Comparison of ENCODE assay signal across 21 cellular contexts in genomic region chr21:39121600-39122355, GRCh38.
DNase-seq lines count a peak whose midpoint lies in the region; ATAC-seq and TF ChIP-seq lines count a peak whose summit lies in the region.
"Had no signal": no experiment of that assay in that cellular context is flagged by ENCODE, and none has a peak within 500 bp of the region (broad histone marks: within the 10 kb centered on the region; RNA-seq: fewer than 3 reads in every experiment).

No MANE protein-coding gene starts in this region.

- H3K4me3 ChIP-seq in DND-41 (ENCODE audit: low read depth in 1 of 2, low read length in 2 of 2) (0 out of 4 replicates have a peak overlapping the region, but pooled peaks of 1 of the 2 experiments have one; percentile 19), astrocyte of the cerebellum (ENCODE audit: low read depth, low read length) (no peak overlapping the region), adrenal gland (no peak overlapping the region), WERI-Rb-1 (ENCODE audit: low read depth, low read length) (no peak overlapping the region)
- H3K4me3 ChIP-seq: heart left ventricle, SJSA1, skin epidermis had no signal

- H3K27ac ChIP-seq in DND-41 (ENCODE audit: low read length) (peak overlapping the region; percentile 94), adrenal gland (no peak overlapping the region), WERI-Rb-1 (no peak overlapping the region)
- H3K27ac ChIP-seq: heart left ventricle, SJSA1, skin epidermis had no signal

- H3K36me3 ChIP-seq in DND-41 (ENCODE audit: insufficient read depth, low read length) = no peaks in the 10 kb centered on the region
- no peaks in the 10 kb centered on the region for H3K36me3 ChIP-seq in adrenal gland (replicated peaks in 1 of 2)
- no peaks in the 10 kb centered on the region for H3K36me3 ChIP-seq in WERI-Rb-1
- H3K36me3 ChIP-seq: heart left ventricle, SJSA1 had no signal

- TF ChIP-seq CTCF in DND-41 (IDR thresholded peaks at IDR 0.05; ENCODE audit: borderline replicate concordance, extremely low read depth, low read length, poor library complexity, severe bottlenecking) = no peak
- TF ChIP-seq CTCF in astrocyte of the cerebellum (IDR thresholded peaks at IDR 0.05; ENCODE audit: low read depth, low read length, missing control alignments) = no peak
- no peak for TF ChIP-seq CTCF in natural killer cell (IDR thresholded peaks at IDR 0.05)
- TF ChIP-seq CTCF in adrenal gland (IDR thresholded peaks at IDR 0.05) = no peak
- TF ChIP-seq CTCF in WERI-Rb-1 (IDR thresholded peaks at IDR 0.05; ENCODE audit: low read depth, low read length) = no peak

- peaks cover 11 to 28% of the 10 kb centered on the region in 2 donors for H3K4me1 Mint-ChIP-seq in natural killer cell

- H3K27ac Mint-ChIP-seq in natural killer cell = peak overlapping the region; percentile 25 to 35
- H3K27ac Mint-ChIP-seq: activated T-helper 2 cell treated with anti-CD3 and anti-CD28 coated beads, Interferon-gamma antibody, Interleukin-2, Interleukin-4, amounts not matched to agents 10 μg/mL and 5 μg/mL and 100 μg/mL, durations not matched to agents 14 hours and 24 hours and 36 hours; dendritic cell treated with granulocyte-macrophage colony-stimulating factor and Interleukin-4, amounts not matched to agents 40 ng/mL and 50 ng/mL, for 4 days had no signal

- H3K79me2 ChIP-seq in DND-41 (ENCODE audit: insufficient read depth, low read length) = no peaks in the 10 kb centered on the region

- ATAC-seq in DND-41 (ENCODE audit: insufficient read depth, low read depth) = peak; percentile 78
- peak; percentile 40 to 81 (median 55) for ATAC-seq in natural killer cell
- no peak for ATAC-seq in GM19455 (IDR thresholded peaks at IDR 0.05; ENCODE audit: unreplicated experiment)
- ATAC-seq: HCT116, heart left ventricle, left lobe of liver had no signal

- TF ChIP-seq POLR2A in adrenal gland (IDR thresholded peaks at IDR 0.05) = no peak

- intact Hi-C loops in natural killer cell (cut with micrococcal nuclease) = no loop called here
- intact Hi-C loops in adrenal gland (cut with DNase I) = loop anchor here in 1 of 2 donors (10.0 kb wide), 2 partner anchors 317 to 387 kb away; partner anchors contain the start of gene ETS2

- peaks cover 12% of the 10 kb centered on the region for H3K9me3 ChIP-seq in DND-41 (ENCODE audit: insufficient read depth, low read length, severe bottlenecking)
- H3K9me3 ChIP-seq in adrenal gland (replicated peaks in 1 of 3) = no peaks in the 10 kb centered on the region
- peaks cover 3% of the 10 kb centered on the region for H3K9me3 ChIP-seq in WERI-Rb-1 (ENCODE audit: severe bottlenecking)
- H3K9me3 ChIP-seq: SJSA1 had no signal

- H3K27me3 ChIP-seq in DND-41 (ENCODE audit: insufficient read depth, low read length, poor library complexity) = no peaks in the 10 kb centered on the region
- no peaks in the 10 kb centered on the region for H3K27me3 ChIP-seq in adrenal gland
- H3K27me3 ChIP-seq in WERI-Rb-1 (ENCODE audit: insufficient read depth, low read depth, severe bottlenecking) = no peaks in the 10 kb centered on the region
- H3K27me3 ChIP-seq: heart left ventricle, SJSA1 had no signal

- peaks cover 18 to 41% of the 10 kb centered on the region in 2 donors for H3K27me3 Mint-ChIP-seq in natural killer cell (ENCODE audit: low read depth in 2 of 2)

- peak overlapping the region; percentile 50 for H3K4me2 ChIP-seq in DND-41 (ENCODE audit: insufficient read depth, low read length)

- H3K9ac ChIP-seq in DND-41 (ENCODE audit: low read depth, low read length) = peak overlapping the region; percentile 45

- in situ Hi-C loops in astrocyte of the cerebellum (cut with HindIII; ENCODE audit: low sequenced_read_pairs) = loop anchor here (5.0 kb wide), 1 partner anchor 94 kb away; no protein-coding TSS in a partner anchor

- H3K4me1 ChIP-seq in DND-41 (ENCODE audit: insufficient read depth, low read length) = peaks cover 62% of the 10 kb centered on the region
- H3K4me1 ChIP-seq in adrenal gland (replicated peaks in 1 of 2) = no peaks in the 10 kb centered on the region

- peaks cover 0 to 2% of the 10 kb centered on the region in 2 donors for H3K9me3 Mint-ChIP-seq in natural killer cell
- H3K9me3 Mint-ChIP-seq: dendritic cell treated with granulocyte-macrophage colony-stimulating factor and Interleukin-4, amounts not matched to agents 40 ng/mL and 50 ng/mL, for 4 days had no signal

- peak overlapping the region; percentile 48; the same call in 1 of the 2 replicates for H2AFZ ChIP-seq in DND-41 (ENCODE audit: low read depth, low read length)

- 83 to 93% (median 85%) methylated on average over 5 to 7 of the region's 7 CpGs for WGBS in adrenal gland, 4 donors

- no peaks in the 10 kb centered on the region for H4K20me1 ChIP-seq in DND-41 (ENCODE audit: insufficient read depth, low read length)

- peak; percentile 85 for DNase-seq in DND-41
- DNase-seq in LHCN-M2 (ENCODE audit: low read depth) = peak; percentile 33
- DNase-seq in astrocyte of the cerebellum (ENCODE audit: low read depth) = peak; percentile 40
- no peak for DNase-seq in natural killer cell
- DNase-seq in adrenal gland = no peak
- no peak for DNase-seq in WERI-Rb-1
- DNase-seq in LoVo (ENCODE audit: low spot score) = no peak
- DNase-seq: activated CD4-positive, alpha-beta T cell treated with anti-CD3 and anti-CD28 coated beads for 4 hours; heart left ventricle; midbrain; NCI-H187; posterior cingulate gyrus; stimulated activated CD4-positive, alpha-beta T cell treated with anti-CD3 and anti-CD28 coated beads, Interleukin-1b, Interleukin-23, amount 100 ng/mL, for 48 hours had no signal

- H3K4me3 Mint-ChIP-seq in natural killer cell = peak overlapping the region; percentile 55
- H3K4me3 Mint-ChIP-seq: dendritic cell treated with granulocyte-macrophage colony-stimulating factor and Interleukin-4, amounts not matched to agents 40 ng/mL and 50 ng/mL, for 4 days; neural crest cell had no signal

- H3K36me3 Mint-ChIP-seq in natural killer cell = peaks cover 8% of the 10 kb centered on the region

Comparison
In these comparisons a context has a peak if more than half of its experiments do, and no peak if none do; other contexts are left out.
1. DNase-seq: peak in DND-41 (single experiment), LHCN-M2 (single experiment) and astrocyte of the cerebellum (single experiment); none in natural killer cell (single experiment), adrenal gland (0 of 7), WERI-Rb-1 (single experiment) and LoVo (single experiment).